ENCODE assay signal across 8 cellular contexts in the genomic region with DNA sequence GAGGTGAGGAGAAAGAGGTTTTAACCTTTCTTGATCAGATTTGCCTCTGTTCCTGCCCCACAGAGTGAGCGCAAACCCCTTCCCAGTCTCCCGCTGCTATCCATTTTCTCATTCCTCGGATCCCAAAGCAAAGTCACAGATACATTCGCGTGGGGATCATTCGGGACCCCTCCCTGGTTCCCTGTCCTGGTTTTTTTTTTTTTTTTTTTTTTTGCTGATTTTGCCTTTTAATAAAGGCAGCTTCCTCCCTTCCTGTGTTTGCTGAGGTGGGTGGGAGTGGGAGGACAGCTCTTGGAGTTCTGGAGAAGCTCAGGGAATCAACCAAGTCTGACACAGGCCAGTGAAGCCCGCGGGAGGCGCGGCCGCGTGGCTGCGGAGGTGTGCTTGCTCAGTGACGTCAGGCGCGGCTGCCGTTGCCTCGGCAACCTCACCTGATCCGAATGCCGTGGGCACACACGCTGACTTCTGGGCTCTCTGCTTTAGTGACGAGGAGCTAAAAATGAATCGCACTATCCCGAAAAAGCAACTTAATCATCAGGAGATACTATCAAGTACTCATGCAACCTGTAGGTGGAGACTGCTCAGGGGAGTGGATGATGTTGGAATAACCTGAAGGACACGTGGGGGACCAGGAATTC.
A peak's percentile ranks its signal among the peaks of the same experiment; 100 is the strongest.
DNase-seq lines count a peak whose midpoint lies in the region; ATAC-seq, FAIRE-seq and TF ChIP-seq lines count a peak whose summit lies in the region.

No MANE protein-coding gene starts in this region.

- H3K4me3 ChIP-seq in esophagus squamous epithelium = peak overlapping the region in 1 of 4 donors; percentile 26

- H3K9me3 Mint-ChIP-seq in activated naive CD4-positive, alpha-beta T cell treated with anti-CD3 and anti-CD28 coated beads, Interleukin-2, amount 50 U/mL, for 72 hours = no peaks in the 10 kb centered on the region
- H3K9me3 Mint-ChIP-seq in immature natural killer cell = no peaks in the 10 kb centered on the region

- H3K27me3 ChIP-seq in esophagus squamous epithelium = peaks cover 0 to 8% (median 0%) of the 10 kb centered on the region in 4 donors

- TF ChIP-seq POLR2A in esophagus squamous epithelium (IDR thresholded peaks at IDR 0.05) = no peak

- H3K9me3 ChIP-seq in esophagus squamous epithelium = no peaks in the 10 kb centered on the region

- TF ChIP-seq CTCF in esophagus squamous epithelium (IDR thresholded peaks at IDR 0.05) = peak in 1 of 6 experiments; percentile 9

- intact Hi-C loops in esophagus squamous epithelium (cut with DNase I) = no loop called here

- 34 to 36% methylated on average over 14 to 25 of the region's 25 CpGs for WGBS in esophagus squamous epithelium, 2 donors

- peaks cover 7 to 11% (median 8%) of the 10 kb centered on the region in 3 donors for H3K27me3 Mint-ChIP-seq in immature natural killer cell (ENCODE audit: low read depth in 3 of 3)

- H3K27ac Mint-ChIP-seq in activated naive CD4-positive, alpha-beta T cell treated with anti-CD3 and anti-CD28 coated beads, Interleukin-2, amount 50 U/mL, for 72 hours = peak overlapping the region in 1 of 2 donors; percentile 47
- peak overlapping the region; percentile 85 to 97 (median 91) for H3K27ac Mint-ChIP-seq in immature natural killer cell

- peak; percentile 93 to 99 for ATAC-seq in activated naive CD4-positive, alpha-beta T cell treated with anti-CD3 and anti-CD28 coated beads, Interleukin-2, amount 50 U/mL, for 72 hours

- DNase-seq in GM19239 (ENCODE audit: insufficient read length, low spot score) (peak; percentile 21), SK-N-DZ (ENCODE audit: low spot score) (peak; percentile 25), immature natural killer cell (peak; percentile 70 to 75 (median 70)), NAMALWA (ENCODE audit: low spot score) (no peak), dermis blood vessel endothelial cell (no peak), esophagus squamous epithelium (lab: John Stamatoyannopoulos, UW) (no peak)
- peak in 1 of 2 donors; percentile 57 for DNase-seq in activated naive CD4-positive, alpha-beta T cell treated with anti-CD3 and anti-CD28 coated beads, Interleukin-2, amount 50 U/mL, for 72 hours (ENCODE audit: low spot score in 2 of 2)
- DNase-seq in stimulated activated CD4-positive, alpha-beta T cell treated with anti-CD3 and anti-CD28 coated beads, Interleukin-2, amount 100 ng/mL, for 48 hours = peak; percentile 48 to 62

- H3K36me3 ChIP-seq in esophagus squamous epithelium = no peaks in the 10 kb centered on the region

- H3K4me3 Mint-ChIP-seq in immature natural killer cell = peak overlapping the region; percentile 60 to 80 (median 76)

- peaks cover 53 to 62% of the 10 kb centered on the region in 2 donors for H3K4me1 Mint-ChIP-seq in immature natural killer cell

- H3K4me1 ChIP-seq in esophagus squamous epithelium = peaks cover 0 to 17% (median 0%) of the 10 kb centered on the region in 3 donors

- no peak overlapping the region for H3K27ac ChIP-seq in esophagus squamous epithelium

- no peaks in the 10 kb centered on the region for H3K36me3 Mint-ChIP-seq in activated naive CD4-positive, alpha-beta T cell treated with anti-CD3 and anti-CD28 coated beads, Interleukin-2, amount 50 U/mL, for 72 hours
- no peaks in the 10 kb centered on the region for H3K36me3 Mint-ChIP-seq in immature natural killer cell

- FAIRE-seq in GM19239 (lab: Jason Lieb, UNC) = no peak

Comparison
In these comparisons a context has a peak if more than half of its experiments do, and no peak if none do; other contexts are left out.
1. DNase-seq: peak in GM19239 (single experiment), SK-N-DZ (single experiment), immature natural killer cell (3 of 3) and stimulated activated CD4-positive, alpha-beta T cell treated with anti-CD3 and anti-CD28 coated beads, Interleukin-2, amount 100 ng/mL, for 48 hours (2 of 2); none in NAMALWA (single experiment), dermis blood vessel endothelial cell (single experiment) and esophagus squamous epithelium (single experiment).